Comparison of ENCODE assay signal across 12 cellular contexts in genomic region chr10:118108194-118109026, GRCh38.
DNase-seq lines count a peak whose midpoint lies in the region; ATAC-seq and TF ChIP-seq lines count a peak whose summit lies in the region.
"Had no signal": no experiment of that assay in that cellular context is flagged by ENCODE, and none has a peak within 500 bp of the region (broad histone marks: within the 10 kb centered on the region; RNA-seq: fewer than 3 reads in every experiment).

No MANE protein-coding gene starts in this region.

- no peaks in the 10 kb centered on the region for H3F3A ChIP-seq in GM23338 (replicated peaks; ENCODE audit: low read depth)

- peak overlapping the region; percentile 49 for H2AFZ ChIP-seq in GM23338

- TF ChIP-seq CTCF in GM23338 (conservative IDR thresholded peaks at IDR 0.05; ENCODE audit: low read depth in 2 of 2) (no peak), prostate gland (IDR thresholded peaks at IDR 0.05) (no peak)

- H3K27ac Mint-ChIP-seq in GM23338: no peak overlapping the region
- H3K27ac Mint-ChIP-seq in activated T-cell treated with anti-CD3 and anti-CD28 coated beads, Interleukin-2, amount 50 U/mL, for 24 hours: no peak overlapping the region

- H3K27me3 Mint-ChIP-seq in GM23338 (ENCODE audit: insufficient read depth, low read depth, poor library complexity): no peaks in the 10 kb centered on the region
- peaks cover 25% of the 10 kb centered on the region for H3K27me3 Mint-ChIP-seq in activated T-cell treated with anti-CD3 and anti-CD28 coated beads, Interleukin-2, amount 50 U/mL, for 24 hours

- H3K9me3 ChIP-seq in prostate gland: no peaks in the 10 kb centered on the region
- H3K9me3 ChIP-seq: right lobe of liver had no signal

- no peaks in the 10 kb centered on the region for H4K20me1 ChIP-seq in GM23338 (replicated peaks; ENCODE audit: insufficient read depth)

- no peak overlapping the region for H3K4me2 ChIP-seq in GM23338

- H3K27ac ChIP-seq in GM23338 (ENCODE audit: low read depth) (no peak overlapping the region), epithelial cell of prostate (no peak overlapping the region), prostate gland (peak overlapping the region; percentile 5 to 27)
- H3K27ac ChIP-seq: cardiac muscle cell, right lobe of liver had no signal

- no peak overlapping the region for H3K4me3 Mint-ChIP-seq in GM23338
- H3K4me3 Mint-ChIP-seq in activated T-cell treated with anti-CD3 and anti-CD28 coated beads, Interleukin-2, amount 50 U/mL, for 24 hours: no peak overlapping the region

- H3K27me3 ChIP-seq in GM23338 (ENCODE audit: insufficient read depth): no peaks in the 10 kb centered on the region
- H3K27me3 ChIP-seq in prostate gland (replicated peaks; ENCODE audit: insufficient read depth): no peaks in the 10 kb centered on the region
- H3K27me3 ChIP-seq: right lobe of liver had no signal

- 23% methylated on average over 20 of the region's 20 CpGs for WGBS in prostate gland

- no peaks in the 10 kb centered on the region for H3K36me3 Mint-ChIP-seq in GM23338 (ENCODE audit: low read depth)
- no peaks in the 10 kb centered on the region for H3K36me3 Mint-ChIP-seq in activated T-cell treated with anti-CD3 and anti-CD28 coated beads, Interleukin-2, amount 50 U/mL, for 24 hours (ENCODE audit: low read depth)

- peaks cover 5% of the 10 kb centered on the region; the same call in 2 of the 3 replicates for H3K4me1 Mint-ChIP-seq in GM23338
- peaks cover 6% of the 10 kb centered on the region for H3K4me1 Mint-ChIP-seq in activated T-cell treated with anti-CD3 and anti-CD28 coated beads, Interleukin-2, amount 50 U/mL, for 24 hours (ENCODE audit: low read depth)

- no peak for ATAC-seq in GM23338
- ATAC-seq in HG02588 (IDR thresholded peaks at IDR 0.05; ENCODE audit: unreplicated experiment): no peak
- ATAC-seq in HG03139 (IDR thresholded peaks at IDR 0.05; ENCODE audit: unreplicated experiment): no peak
- ATAC-seq: right lobe of liver had no signal

- peaks cover 6% of the 10 kb centered on the region; the same call in 1 of the 2 replicates for H3K9me2 ChIP-seq in GM23338 (ENCODE audit: insufficient read depth)

- intact Hi-C loops in prostate gland (cut with DNase I): loop anchor here (5.0 kb wide), 1 partner anchor 571 kb away; no protein-coding TSS in a partner anchor

- peaks cover 3% of the 10 kb centered on the region; the same call in 1 of the 3 replicates for H3K9me3 Mint-ChIP-seq in GM23338
- no peaks in the 10 kb centered on the region for H3K9me3 Mint-ChIP-seq in activated T-cell treated with anti-CD3 and anti-CD28 coated beads, Interleukin-2, amount 50 U/mL, for 24 hours

- H3K79me2 ChIP-seq in GM23338 (replicated peaks; ENCODE audit: insufficient read depth): no peaks in the 10 kb centered on the region

- TF ChIP-seq POLR2A in prostate gland (IDR thresholded peaks at IDR 0.05): no peak

- H3K4me1 ChIP-seq in GM23338 (ENCODE audit: insufficient read depth) (no peaks in the 10 kb centered on the region), prostate gland (replicated peaks) (no peaks in the 10 kb centered on the region)
- H3K4me1 ChIP-seq: right lobe of liver had no signal

- DNase-seq in GM23338 (ENCODE audit: low spot score): no peak
- peak; percentile 2 for DNase-seq in NCI-H446 treated with DMSO at 0.1 percent for 48 hours (lab: John Stamatoyannopoulos, UW)
- DNase-seq in epithelial cell of prostate (ENCODE audit: low read depth, low spot score): peak; percentile 37
- peak; percentile 8 for DNase-seq in prostate gland (ENCODE audit: low spot score)
- no peak for DNase-seq in activated T-cell treated with anti-CD3 and anti-CD28 coated beads, Interleukin-2, amount 50 U/mL, for 24 hours
- DNase-seq in activated CD4-positive, alpha-beta T cell treated with anti-CD3 and anti-CD28 coated beads, Interleukin-2, amount 50 U/mL, for 4 hours: no peak
- DNase-seq: activated CD4-positive, alpha-beta T cell treated with anti-CD3 and anti-CD28 coated beads, Interleukin-2, amount 50 U/mL, for 1 hour; right lobe of liver; T-helper 1 cell had no signal

- H3K36me3 ChIP-seq in GM23338 (ENCODE audit: insufficient read depth): no peaks in the 10 kb centered on the region
- no peaks in the 10 kb centered on the region for H3K36me3 ChIP-seq in prostate gland
- H3K36me3 ChIP-seq: cardiac muscle cell, right lobe of liver had no signal

- H3K4me3 ChIP-seq in GM23338 (no peak overlapping the region), prostate gland (no peak overlapping the region)
- H3K4me3 ChIP-seq: cardiac muscle cell, right lobe of liver had no signal

TF ChIP-seq in GM23338, 12 proteins besides CTCF, POLR2A, EP300 and RAD21 (continues in another document):
- TF ChIP-seq CREB1 (CRISPR knock-in tag; IDR thresholded peaks at IDR 0.05; ENCODE audit: low read depth): no peak
- no peak for TF ChIP-seq JUNB (IDR thresholded peaks at IDR 0.05; ENCODE audit: unreplicated experiment)
- TF ChIP-seq REST (IDR thresholded peaks at IDR 0.05; ENCODE audit: unreplicated experiment): no peak
- no peak for TF ChIP-seq EZH2 (IDR thresholded peaks at IDR 0.05; ENCODE audit: low read depth, unreplicated experiment)
- TF ChIP-seq ETS1 (IDR thresholded peaks at IDR 0.05): no peak
- no peak for TF ChIP-seq POLR2AphosphoS5 (IDR thresholded peaks at IDR 0.05; ENCODE audit: low read depth)
- TF ChIP-seq ZNF114 (CRISPR knock-in tag; IDR thresholded peaks at IDR 0.05): no peak
- no peak for TF ChIP-seq STAT1 (IDR thresholded peaks at IDR 0.05; ENCODE audit: unreplicated experiment)
- no peak for TF ChIP-seq NANOG (IDR thresholded peaks at IDR 0.05; ENCODE audit: borderline replicate concordance)
- no peak for TF ChIP-seq EZH2phosphoT487 (IDR thresholded peaks at IDR 0.05; ENCODE audit: unreplicated experiment)

Comparison
In these comparisons a context has a peak if more than half of its experiments do, and no peak if none do; other contexts are left out.
1. DNase-seq: peak in NCI-H446 treated with DMSO at 0.1 percent for 48 hours (single experiment), epithelial cell of prostate (single experiment) and prostate gland (single experiment); none in GM23338 (single experiment), activated T-cell treated with anti-CD3 and anti-CD28 coated beads, Interleukin-2, amount 50 U/mL, for 24 hours (single experiment) and activated CD4-positive, alpha-beta T cell treated with anti-CD3 and anti-CD28 coated beads, Interleukin-2, amount 50 U/mL, for 4 hours (0 of 2).
2. H3K27ac ChIP-seq: peak in prostate gland (2 of 2); none in GM23338 (single experiment) and epithelial cell of prostate (single experiment).